In the genomic region with DNA sequence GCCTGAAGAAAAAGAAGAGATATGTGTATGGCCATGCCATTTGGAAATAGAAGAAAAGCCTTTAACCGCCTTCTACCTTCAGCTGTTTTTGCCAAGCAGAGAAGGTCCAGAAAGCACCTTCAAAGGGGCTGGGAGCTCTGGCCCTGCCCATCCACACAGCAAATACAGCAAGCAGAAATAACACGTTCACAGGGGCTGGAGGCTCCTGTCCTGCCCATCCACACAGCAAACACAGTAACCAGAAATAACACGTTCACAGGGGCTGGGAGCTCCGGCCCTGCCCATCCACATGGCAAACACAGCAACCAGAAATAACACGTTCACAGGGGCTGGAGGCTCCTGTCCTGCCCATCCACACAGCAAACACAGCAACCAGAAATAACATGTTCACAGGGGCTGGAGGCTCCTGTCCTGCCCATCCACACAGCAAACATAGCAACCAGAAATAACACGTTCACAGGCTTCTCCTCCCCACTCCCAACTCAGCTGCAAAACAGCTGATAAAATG, we compare ENCODE assay signal across 18 cellular contexts.
A peak's percentile ranks its signal among the peaks of the same experiment; 100 is the strongest.
DNase-seq lines count a peak whose midpoint lies in the region; TF ChIP-seq lines count a peak whose summit lies in the region.
"Had no signal": no experiment of that assay in that cellular context is flagged by ENCODE, and none has a peak within 500 bp of the region (broad histone marks: within the 10 kb centered on the region; RNA-seq: fewer than 3 reads in every experiment).

No MANE protein-coding gene starts in this region.

- no peaks in the 10 kb centered on the region for H3K27me3 ChIP-seq in stomach
- no peaks in the 10 kb centered on the region for H3K27me3 ChIP-seq in effector memory CD4-positive, alpha-beta T cell (replicated peaks; ENCODE audit: control insufficient read depth, insufficient read depth, low read length, poor library complexity, severe bottlenecking)
- H3K27me3 ChIP-seq: BLaER1, MG63 had no signal

- TF ChIP-seq EP300 in stomach (IDR thresholded peaks at IDR 0.05): no peak

- DNase-seq in NCI-H510A treated with DMSO at 0.1 percent for 48 hours (lab: John Stamatoyannopoulos, UW) (peak; percentile 23), NCI-H510A (lab: John Stamatoyannopoulos, UW) (no peak), NCI-H526 treated with DMSO at 0.1 percent for 48 hours (lab: John Stamatoyannopoulos, UW) (peak; percentile 17), left kidney (ENCODE audit: low read depth, low spot score) (peak; percentile 24), stomach (peak; percentile 24), NCI-H345 treated with DMSO at 0.1 percent for 48 hours (lab: John Stamatoyannopoulos, UW; ENCODE audit: unreplicated experiment) (no peak)
- DNase-seq in stimulated activated CD4-positive, alpha-beta T cell treated with anti-CD3 and anti-CD28 coated beads, Interleukin-4, amount 100 ng/mL, for 4 hours: no peak
- DNase-seq in effector memory CD4-positive, alpha-beta T cell: no peak
- DNase-seq: CD8-positive, alpha-beta T cell; EL; IMR-90; Karpas-422; MG63; NCI-H1092; NCI-H1694 treated with DMSO at 0.1 percent for 48 hours; NCI-H446; SIG-M5 had no signal

- WGBS in stomach, 5 donors: 33 to 62% (median 43%) methylated on average over 6 of the region's 6 CpGs

- peaks cover 5 to 31% (median 24%) of the 10 kb centered on the region in 4 donors for H3K4me1 ChIP-seq in stomach
- no peaks in the 10 kb centered on the region for H3K4me1 ChIP-seq in effector memory CD4-positive, alpha-beta T cell (ENCODE audit: control insufficient read depth, insufficient read depth, low read length, poor library complexity, severe bottlenecking)

- intact Hi-C loops in stomach (cut with DNase I; ENCODE audit: low total_unique reads): no loop called here

- TF ChIP-seq POLR2A in stomach (IDR thresholded peaks at IDR 0.05): no peak

- TF ChIP-seq CTCF in stomach (IDR thresholded peaks at IDR 0.05): no peak

- peak overlapping the region in 1 of 5 donors; percentile 75 for H3K27ac ChIP-seq in stomach
- H3K27ac ChIP-seq in effector memory CD4-positive, alpha-beta T cell (ENCODE audit: insufficient read depth, low read length, poor library complexity, severe bottlenecking): no peak overlapping the region
- H3K27ac ChIP-seq: BLaER1 had no signal

- no peaks in the 10 kb centered on the region for H3K36me3 ChIP-seq in stomach
- no peaks in the 10 kb centered on the region for H3K36me3 ChIP-seq in effector memory CD4-positive, alpha-beta T cell (ENCODE audit: control insufficient read depth, insufficient read depth, low read length)
- H3K36me3 ChIP-seq: BLaER1, MG63 had no signal

- H3K9me3 ChIP-seq in stomach: peaks cover 0 to 10% (median 0%) of the 10 kb centered on the region in 4 donors
- no peaks in the 10 kb centered on the region for H3K9me3 ChIP-seq in effector memory CD4-positive, alpha-beta T cell (ENCODE audit: control insufficient read depth, low read length)
- H3K9me3 ChIP-seq: MG63 had no signal

- H3K4me3 ChIP-seq in stomach: no peak overlapping the region
- H3K4me3 ChIP-seq in effector memory CD4-positive, alpha-beta T cell (ENCODE audit: insufficient read depth, low read depth, low read length, poor library complexity, severe bottlenecking): no peak overlapping the region
- H3K4me3 ChIP-seq: BLaER1, MG63 had no signal

Comparison
In these comparisons a context has a peak if more than half of its experiments do, and no peak if none do; other contexts are left out.
1. DNase-seq: peak in NCI-H510A treated with DMSO at 0.1 percent for 48 hours (single experiment), NCI-H526 treated with DMSO at 0.1 percent for 48 hours (single experiment), left kidney (single experiment) and stomach (single experiment); none in NCI-H510A (single experiment), NCI-H345 treated with DMSO at 0.1 percent for 48 hours (single experiment), stimulated activated CD4-positive, alpha-beta T cell treated with anti-CD3 and anti-CD28 coated beads, Interleukin-4, amount 100 ng/mL, for 4 hours (0 of 2) and effector memory CD4-positive, alpha-beta T cell (0 of 3).